ENCODE assay signal across 1 cellular context in genomic region chr4:13627606-13628301, GRCh38.
TF ChIP-seq lines count a peak whose summit lies in the region.

BOD1L1 (minus strand) TSS chr4:13627725; CDS start chr4:13627587, 138 bp downstream.

TF ChIP-seq in HepG2, 621 proteins besides CTCF, POLR2A, EP300 and RAD21 (continued from another document and continues in another):
- TF ChIP-seq NFIB (CRISPR knock-in tag; IDR thresholded peaks at IDR 0.05; ENCODE audit: borderline replicate concordance) (no peak), NFKBIZ (CRISPR knock-in tag; IDR thresholded peaks at IDR 0.05) (peak; percentile 82; the same call in 1 of the 2 replicates), ELF1 (CRISPR knock-in tag; IDR thresholded peaks at IDR 0.05) (peak; percentile 97), CHCHD3 (CRISPR knock-in tag; IDR thresholded peaks at IDR 0.05) (no peak), RBM22 (optimal IDR thresholded peaks at IDR 0.05; ENCODE audit: low read length) (no peak), SNAPC2 (CRISPR knock-in tag; IDR thresholded peaks at IDR 0.05) (no peak), TBL1XR1 (IDR thresholded peaks at IDR 0.05; ENCODE audit: borderline replicate concordance, low read length, partially characterized antibody) (peak; percentile 88), ZNF580 (CRISPR knock-in tag; IDR thresholded peaks at IDR 0.05; ENCODE audit: borderline replicate concordance, low read depth) (peak; percentile 81; the same call in 1 of the 2 replicates), DNMT3B (CRISPR knock-in tag; conservative IDR thresholded peaks at IDR 0.05) (no peak), ZNF205 (CRISPR knock-in tag; IDR thresholded peaks at IDR 0.05) (peak; percentile 57), MEIS1 (CRISPR knock-in tag; IDR thresholded peaks at IDR 0.05; ENCODE audit: borderline replicate concordance) (0 out of 2 replicates have a peak, but pooled peaks have one; percentile 50), NR2F2 (IDR thresholded peaks at IDR 0.05; ENCODE audit: borderline replicate concordance, low read depth) (no peak; the same call in 1 of the 2 replicates), ZNF724P (CRISPR knock-in tag; IDR thresholded peaks at IDR 0.05; ENCODE audit: borderline replicate concordance) (no peak), HOXA5 (CRISPR knock-in tag; IDR thresholded peaks at IDR 0.05) (peak; percentile 80; the same call in 1 of the 2 replicates), ZBTB20 (CRISPR knock-in tag; IDR thresholded peaks at IDR 0.05; ENCODE audit: borderline replicate concordance, low read depth) (peak; percentile 69), ONECUT2 (CRISPR knock-in tag; IDR thresholded peaks at IDR 0.05) (0 out of 2 replicates have a peak, but pooled peaks have one; percentile 40), ETV5 (CRISPR knock-in tag; IDR thresholded peaks at IDR 0.05; ENCODE audit: borderline replicate concordance) (peak; percentile 98), RARG (CRISPR knock-in tag; IDR thresholded peaks at IDR 0.05; ENCODE audit: low read depth) (no peak), MTERF4 (CRISPR knock-in tag; IDR thresholded peaks at IDR 0.05) (no peak), KMT2B (CRISPR knock-in tag; IDR thresholded peaks at IDR 0.05) (peak; percentile 98), CREM (IDR thresholded peaks at IDR 0.05) (peak; percentile 95), CREM (CRISPR knock-in tag; IDR thresholded peaks at IDR 0.05) (peak; percentile 39; the same call in 1 of the 2 replicates), HES4 (CRISPR knock-in tag; IDR thresholded peaks at IDR 0.05; ENCODE audit: borderline replicate concordance) (no peak), PLRG1 (conservative IDR thresholded peaks at IDR 0.05) (no peak), KAT7 (CRISPR knock-in tag; IDR thresholded peaks at IDR 0.05; ENCODE audit: borderline replicate concordance) (peak; percentile 78; the same call in 1 of the 2 replicates), SSRP1 (CRISPR knock-in tag; IDR thresholded peaks at IDR 0.05) (no peak), ZNF850 (CRISPR knock-in tag; conservative IDR thresholded peaks at IDR 0.05) (no peak; the same call in 1 of the 2 replicates), MZF1 (CRISPR knock-in tag; IDR thresholded peaks at IDR 0.05; ENCODE audit: borderline replicate concordance) (no peak), ZBTB7A (CRISPR knock-in tag; IDR thresholded peaks at IDR 0.05) (no peak), ZNF552 (CRISPR knock-in tag; IDR thresholded peaks at IDR 0.05; ENCODE audit: borderline replicate concordance) (no peak), SRF (IDR thresholded peaks at IDR 0.05; ENCODE audit: low read depth, low read length) (0 out of 2 replicates have a peak, but pooled peaks have one; percentile 27), TP53 (CRISPR knock-in tag; conservative IDR thresholded peaks at IDR 0.05) (peak; percentile 87), ATF1 (CRISPR knock-in tag; IDR thresholded peaks at IDR 0.05) (peak; percentile 89), HCFC1 (IDR thresholded peaks at IDR 0.05; ENCODE audit: low read depth, low read length) (peak; percentile 76), ZNF687 (CRISPR knock-in tag; IDR thresholded peaks at IDR 0.05) (peak; percentile 89), ZNF225 (CRISPR knock-in tag; IDR thresholded peaks at IDR 0.05) (no peak)
- TF ChIP-seq, protein P1, sequence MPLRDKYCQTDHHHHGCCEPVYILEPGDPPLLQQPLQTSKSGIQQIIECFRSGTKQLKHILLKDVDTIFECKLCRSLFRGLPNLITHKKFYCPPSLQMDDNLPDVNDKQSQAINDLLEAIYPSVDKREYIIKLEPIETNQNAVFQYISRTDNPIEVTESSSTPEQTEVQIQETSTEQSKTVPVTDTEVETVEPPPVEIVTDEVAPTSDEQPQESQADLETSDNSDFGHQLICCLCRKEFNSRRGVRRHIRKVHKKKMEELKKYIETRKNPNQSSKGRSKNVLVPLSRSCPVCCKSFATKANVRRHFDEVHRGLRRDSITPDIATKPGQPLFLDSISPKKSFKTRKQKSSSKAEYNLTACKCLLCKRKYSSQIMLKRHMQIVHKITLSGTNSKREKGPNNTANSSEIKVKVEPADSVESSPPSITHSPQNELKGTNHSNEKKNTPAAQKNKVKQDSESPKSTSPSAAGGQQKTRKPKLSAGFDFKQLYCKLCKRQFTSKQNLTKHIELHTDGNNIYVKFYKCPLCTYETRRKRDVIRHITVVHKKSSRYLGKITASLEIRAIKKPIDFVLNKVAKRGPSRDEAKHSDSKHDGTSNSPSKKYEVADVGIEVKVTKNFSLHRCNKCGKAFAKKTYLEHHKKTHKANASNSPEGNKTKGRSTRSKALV (CRISPR knock-in tag; IDR thresholded peaks at IDR 0.05) = no peak; the same call in 1 of the 2 replicates
- TF ChIP-seq, protein P2, sequence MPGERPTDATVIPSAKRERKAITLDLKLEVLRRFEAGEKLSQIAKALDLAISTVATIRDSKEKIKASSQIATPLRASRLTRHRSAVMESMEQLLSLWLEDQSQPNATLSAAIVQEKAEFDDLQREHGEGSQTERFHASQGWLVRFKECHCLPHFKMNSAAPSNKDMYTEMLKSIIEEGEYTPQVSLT (CRISPR knock-in tag; IDR thresholded peaks at IDR 0.05; ENCODE audit: borderline replicate concordance, low read depth) = no peak
- TF ChIP-seq, protein P3, sequence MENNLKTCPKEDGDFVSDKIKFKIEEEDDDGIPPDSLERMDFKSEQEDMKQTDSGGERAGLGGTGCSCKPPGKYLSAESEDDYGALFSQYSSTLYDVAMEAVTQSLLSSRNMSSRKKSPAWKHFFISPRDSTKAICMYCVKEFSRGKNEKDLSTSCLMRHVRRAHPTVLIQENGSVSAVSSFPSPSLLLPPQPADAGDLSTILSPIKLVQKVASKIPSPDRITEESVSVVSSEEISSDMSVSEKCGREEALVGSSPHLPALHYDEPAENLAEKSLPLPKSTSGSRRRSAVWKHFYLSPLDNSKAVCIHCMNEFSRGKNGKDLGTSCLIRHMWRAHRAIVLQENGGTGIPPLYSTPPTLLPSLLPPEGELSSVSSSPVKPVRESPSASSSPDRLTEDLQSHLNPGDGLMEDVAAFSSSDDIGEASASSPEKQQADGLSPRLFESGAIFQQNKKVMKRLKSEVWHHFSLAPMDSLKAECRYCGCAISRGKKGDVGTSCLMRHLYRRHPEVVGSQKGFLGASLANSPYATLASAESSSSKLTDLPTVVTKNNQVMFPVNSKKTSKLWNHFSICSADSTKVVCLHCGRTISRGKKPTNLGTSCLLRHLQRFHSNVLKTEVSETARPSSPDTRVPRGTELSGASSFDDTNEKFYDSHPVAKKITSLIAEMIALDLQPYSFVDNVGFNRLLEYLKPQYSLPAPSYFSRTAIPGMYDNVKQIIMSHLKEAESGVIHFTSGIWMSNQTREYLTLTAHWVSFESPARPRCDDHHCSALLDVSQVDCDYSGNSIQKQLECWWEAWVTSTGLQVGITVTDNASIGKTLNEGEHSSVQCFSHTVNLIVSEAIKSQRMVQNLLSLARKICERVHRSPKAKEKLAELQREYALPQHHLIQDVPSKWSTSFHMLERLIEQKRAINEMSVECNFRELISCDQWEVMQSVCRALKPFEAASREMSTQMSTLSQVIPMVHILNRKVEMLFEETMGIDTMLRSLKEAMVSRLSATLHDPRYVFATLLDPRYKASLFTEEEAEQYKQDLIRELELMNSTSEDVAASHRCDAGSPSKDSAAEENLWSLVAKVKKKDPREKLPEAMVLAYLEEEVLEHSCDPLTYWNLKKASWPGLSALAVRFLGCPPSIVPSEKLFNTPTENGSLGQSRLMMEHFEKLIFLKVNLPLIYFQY (CRISPR knock-in tag; IDR thresholded peaks at IDR 0.05; ENCODE audit: borderline replicate concordance) = peak; percentile 96
- TF ChIP-seq, protein P4, sequence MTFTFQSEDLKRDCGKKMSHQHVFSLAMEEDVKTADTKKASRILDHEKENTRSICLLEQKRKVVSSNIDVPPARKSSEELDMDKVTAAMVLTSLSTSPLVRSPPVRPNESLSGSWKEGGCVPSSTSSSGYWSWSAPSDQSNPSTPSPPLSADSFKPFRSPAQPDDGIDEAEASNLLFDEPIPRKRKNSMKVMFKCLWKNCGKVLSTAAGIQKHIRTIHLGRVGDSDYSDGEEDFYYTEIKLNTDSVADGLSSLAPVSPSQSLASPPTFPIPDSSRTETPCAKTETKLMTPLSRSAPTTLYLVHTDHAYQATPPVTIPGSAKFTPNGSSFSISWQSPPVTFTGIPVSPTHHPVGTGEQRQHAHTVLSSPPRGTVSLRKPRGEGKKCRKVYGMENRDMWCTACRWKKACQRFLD (CRISPR knock-in tag; IDR thresholded peaks at IDR 0.05; ENCODE audit: borderline replicate concordance) = no peak
- TF ChIP-seq, protein P5, sequence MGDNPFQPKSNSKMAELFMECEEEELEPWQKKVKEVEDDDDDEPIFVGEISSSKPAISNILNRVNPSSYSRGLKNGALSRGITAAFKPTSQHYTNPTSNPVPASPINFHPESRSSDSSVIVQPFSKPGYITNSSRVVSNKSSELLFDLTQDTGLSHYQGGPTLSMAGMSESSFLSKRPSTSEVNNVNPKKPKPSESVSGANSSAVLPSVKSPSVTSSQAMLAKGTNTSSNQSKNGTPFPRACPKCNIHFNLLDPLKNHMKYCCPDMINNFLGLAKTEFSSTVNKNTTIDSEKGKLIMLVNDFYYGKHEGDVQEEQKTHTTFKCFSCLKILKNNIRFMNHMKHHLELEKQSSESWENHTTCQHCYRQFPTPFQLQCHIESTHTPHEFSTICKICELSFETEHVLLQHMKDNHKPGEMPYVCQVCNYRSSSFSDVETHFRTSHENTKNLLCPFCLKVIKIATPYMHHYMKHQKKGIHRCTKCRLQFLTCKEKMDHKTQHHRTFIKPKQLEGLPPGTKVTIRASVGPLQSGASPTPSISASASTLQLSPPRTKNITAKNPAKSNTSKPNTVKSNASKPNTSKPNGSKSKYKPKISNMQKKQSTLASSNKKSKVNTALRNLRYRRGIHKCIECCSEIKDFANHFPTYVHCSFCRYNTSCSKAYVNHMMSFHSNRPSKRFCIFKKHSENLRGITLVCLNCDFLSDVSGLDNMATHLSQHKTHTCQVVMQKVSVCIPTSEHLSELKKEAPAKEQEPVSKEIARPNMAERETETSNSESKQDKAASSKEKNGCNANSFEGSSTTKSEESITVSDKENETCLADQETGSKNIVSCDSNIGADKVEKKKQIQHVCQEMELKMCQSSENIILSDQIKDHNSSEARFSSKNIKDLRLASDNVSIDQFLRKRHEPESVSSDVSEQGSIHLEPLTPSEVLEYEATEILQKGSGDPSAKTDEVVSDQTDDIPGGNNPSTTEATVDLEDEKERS (CRISPR knock-in tag; IDR thresholded peaks at IDR 0.05) = peak; percentile 80; the same call in 1 of the 2 replicates
- TF ChIP-seq, protein P6, sequence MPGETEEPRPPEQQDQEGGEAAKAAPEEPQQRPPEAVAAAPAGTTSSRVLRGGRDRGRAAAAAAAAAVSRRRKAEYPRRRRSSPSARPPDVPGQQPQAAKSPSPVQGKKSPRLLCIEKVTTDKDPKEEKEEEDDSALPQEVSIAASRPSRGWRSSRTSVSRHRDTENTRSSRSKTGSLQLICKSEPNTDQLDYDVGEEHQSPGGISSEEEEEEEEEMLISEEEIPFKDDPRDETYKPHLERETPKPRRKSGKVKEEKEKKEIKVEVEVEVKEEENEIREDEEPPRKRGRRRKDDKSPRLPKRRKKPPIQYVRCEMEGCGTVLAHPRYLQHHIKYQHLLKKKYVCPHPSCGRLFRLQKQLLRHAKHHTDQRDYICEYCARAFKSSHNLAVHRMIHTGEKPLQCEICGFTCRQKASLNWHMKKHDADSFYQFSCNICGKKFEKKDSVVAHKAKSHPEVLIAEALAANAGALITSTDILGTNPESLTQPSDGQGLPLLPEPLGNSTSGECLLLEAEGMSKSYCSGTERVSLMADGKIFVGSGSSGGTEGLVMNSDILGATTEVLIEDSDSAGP (CRISPR knock-in tag; IDR thresholded peaks at IDR 0.05; ENCODE audit: borderline replicate concordance) = peak; percentile 93
- TF ChIP-seq, protein P7, sequence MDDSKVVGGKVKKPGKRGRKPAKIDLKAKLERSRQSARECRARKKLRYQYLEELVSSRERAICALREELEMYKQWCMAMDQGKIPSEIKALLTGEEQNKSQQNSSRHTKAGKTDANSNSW (CRISPR knock-in tag; IDR thresholded peaks at IDR 0.05; ENCODE audit: borderline replicate concordance) = 0 out of 2 replicates have a peak, but pooled peaks have one; percentile 32
- TF ChIP-seq, protein P8, sequence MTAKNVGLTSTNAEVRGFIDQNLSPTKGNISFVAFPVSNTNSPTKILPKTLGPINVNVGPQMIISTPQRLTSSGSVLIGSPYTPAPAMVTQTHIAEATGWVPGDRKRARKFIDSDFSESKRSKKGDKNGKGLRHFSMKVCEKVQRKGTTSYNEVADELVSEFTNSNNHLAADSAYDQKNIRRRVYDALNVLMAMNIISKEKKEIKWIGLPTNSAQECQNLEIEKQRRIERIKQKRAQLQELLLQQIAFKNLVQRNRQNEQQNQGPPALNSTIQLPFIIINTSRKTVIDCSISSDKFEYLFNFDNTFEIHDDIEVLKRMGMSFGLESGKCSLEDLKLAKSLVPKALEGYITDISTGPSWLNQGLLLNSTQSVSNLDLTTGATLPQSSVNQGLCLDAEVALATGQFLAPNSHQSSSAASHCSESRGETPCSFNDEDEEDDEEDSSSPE (CRISPR knock-in tag; IDR thresholded peaks at IDR 0.05) = peak; percentile 38; the same call in 1 of the 2 replicates
